1 cellular context compared by ENCODE assay signal in the genomic region with DNA sequence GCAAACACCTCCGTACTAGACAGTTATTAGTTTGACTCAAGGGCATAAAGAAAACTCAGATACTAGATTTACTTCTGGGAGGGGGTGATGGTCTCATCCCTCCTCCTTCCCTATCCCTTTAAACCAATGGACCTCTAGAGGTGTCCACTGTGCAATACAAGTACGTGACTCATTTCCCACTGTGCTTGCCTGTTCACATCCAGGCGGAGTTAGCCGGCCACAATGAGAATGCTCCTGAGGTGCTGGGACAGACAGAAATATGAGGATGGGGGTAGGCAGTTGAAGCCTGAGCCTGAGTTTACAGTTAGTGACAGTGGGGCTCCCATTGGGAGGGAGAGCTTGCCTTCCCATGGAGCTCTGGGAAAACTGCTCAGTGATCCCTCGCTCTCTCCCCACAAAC.
TF ChIP-seq lines count a peak whose summit lies in the region.

No MANE protein-coding gene starts in this region.

TF ChIP-seq in SK-N-SH, 30 proteins besides CTCF, POLR2A, EP300 and RAD21:
- TF ChIP-seq, protein P1, sequence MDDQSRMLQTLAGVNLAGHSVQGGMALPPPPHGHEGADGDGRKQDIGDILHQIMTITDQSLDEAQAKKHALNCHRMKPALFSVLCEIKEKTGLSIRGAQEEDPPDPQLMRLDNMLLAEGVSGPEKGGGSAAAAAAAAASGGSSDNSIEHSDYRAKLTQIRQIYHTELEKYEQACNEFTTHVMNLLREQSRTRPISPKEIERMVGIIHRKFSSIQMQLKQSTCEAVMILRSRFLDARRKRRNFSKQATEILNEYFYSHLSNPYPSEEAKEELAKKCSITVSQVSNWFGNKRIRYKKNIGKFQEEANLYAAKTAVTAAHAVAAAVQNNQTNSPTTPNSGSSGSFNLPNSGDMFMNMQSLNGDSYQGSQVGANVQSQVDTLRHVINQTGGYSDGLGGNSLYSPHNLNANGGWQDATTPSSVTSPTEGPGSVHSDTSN (IDR thresholded peaks at IDR 0.05), result no peak
- TF ChIP-seq, protein P2, sequence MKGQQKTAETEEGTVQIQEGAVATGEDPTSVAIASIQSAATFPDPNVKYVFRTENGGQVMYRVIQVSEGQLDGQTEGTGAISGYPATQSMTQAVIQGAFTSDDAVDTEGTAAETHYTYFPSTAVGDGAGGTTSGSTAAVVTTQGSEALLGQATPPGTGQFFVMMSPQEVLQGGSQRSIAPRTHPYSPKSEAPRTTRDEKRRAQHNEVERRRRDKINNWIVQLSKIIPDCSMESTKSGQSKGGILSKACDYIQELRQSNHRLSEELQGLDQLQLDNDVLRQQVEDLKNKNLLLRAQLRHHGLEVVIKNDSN (IDR thresholded peaks at IDR 0.05; ENCODE audit: borderline replicate concordance, low read depth), result no peak
- TF ChIP-seq TAF1 (IDR thresholded peaks at IDR 0.05; ENCODE audit: borderline replicate concordance, low read depth, low read length) (no peak), FOXJ3 (CRISPR knock-in tag; IDR thresholded peaks at IDR 0.05) (no peak), FOSL2 (IDR thresholded peaks at IDR 0.05; ENCODE audit: borderline replicate concordance, low read depth) (peak; percentile 26; the same call in 1 of the 2 replicates), RXRA (IDR thresholded peaks at IDR 0.05; ENCODE audit: borderline replicate concordance, low read depth) (no peak), MXI1 (IDR thresholded peaks at IDR 0.05; ENCODE audit: low read depth, low read length) (no peak)
